ENCODE assay signal across 26 cellular contexts in genomic region chr17:31147507-31148202, GRCh38. TPM values are rescaled to one million over a fixed set of nuclear protein-coding genes. Genes with fewer than 3 reads are reported as not detected.
DNase-seq lines count a peak whose midpoint lies in the region; ATAC-seq, FAIRE-seq and TF ChIP-seq lines count a peak whose summit lies in the region.
"Had no signal": no experiment of that assay in that cellular context is flagged by ENCODE, and none has a peak within 500 bp of the region (broad histone marks: within the 10 kb centered on the region; RNA-seq: fewer than 3 reads in every experiment).

No MANE protein-coding gene starts in this region.

- H3K27me3 ChIP-seq in HUES64 (ENCODE audit: insufficient read depth, low read length) (no peaks in the 10 kb centered on the region), hepatocyte (no peaks in the 10 kb centered on the region)
- H3K27me3 ChIP-seq: colonic mucosa, neutrophil, testis had no signal

- CTCF ChIA-PET in A549 (lab: Yijun Ruan, JAX): interaction anchor here (1.9 to 2.5 kb wide), 2 partner anchors 8 to 68 kb away, joined by 5 read pairs; no protein-coding TSS in a partner anchor

- no peak for TF ChIP-seq EP300 in A549 (IDR thresholded peaks at IDR 0.05)

- no peak for TF ChIP-seq RAD21 in A549 (conservative IDR thresholded peaks at IDR 0.05 in 1 of 2, IDR thresholded peaks at IDR 0.05 in 1 of 2)

- no peak overlapping the region for H2AFZ ChIP-seq in hepatocyte

- H3K79me2 ChIP-seq in hepatocyte: peaks cover 64% of the 10 kb centered on the region

- 0 out of 3 replicates have a peak, but pooled peaks cover 3% of the 10 kb centered on the region for H3K4me1 ChIP-seq in A549
- peaks cover 22% of the 10 kb centered on the region for H3K4me1 ChIP-seq in HUES64 (ENCODE audit: insufficient read depth, low read length)
- H3K4me1 ChIP-seq in hepatocyte (ENCODE audit: insufficient read depth): no peaks in the 10 kb centered on the region
- H3K4me1 ChIP-seq: colonic mucosa had no signal

- POLR2A ChIA-PET in A549 (lab: Yijun Ruan, JAX): interaction anchor here (0.9 kb wide), 1 partner anchor 53 kb away, joined by 4 read pairs; the partner anchor contains the start of gene NF1

- peaks cover 8% of the 10 kb centered on the region; the same call in 2 of the 3 replicates for H3K9me3 ChIP-seq in A549
- peaks cover 4% of the 10 kb centered on the region; the same call in 1 of the 2 replicates for H3K9me3 ChIP-seq in HUES64 (ENCODE audit: insufficient read depth, low read depth, low read length)
- no peaks in the 10 kb centered on the region for H3K9me3 ChIP-seq in hepatocyte (ENCODE audit: low read depth)
- H3K9me3 ChIP-seq: colonic mucosa, mucosa of descending colon, neutrophil, testis had no signal

- peak; percentile 7 for FAIRE-seq in A549 (lab: Jason Lieb, UNC)

- no peaks in the 10 kb centered on the region for H3K9me2 ChIP-seq in hepatocyte (replicated peaks; ENCODE audit: insufficient read depth)

- no peaks in the 10 kb centered on the region for H3K36me3 ChIP-seq in HUES64 (ENCODE audit: insufficient read depth, low read length)
- no peaks in the 10 kb centered on the region for H3K36me3 ChIP-seq in hepatocyte (replicated peaks; ENCODE audit: insufficient read depth, low read depth)
- H3K36me3 ChIP-seq: colonic mucosa had no signal

- TF ChIP-seq POLR2A in A549 (IDR thresholded peaks at IDR 0.05; ENCODE audit: low read length): no peak

- H3K9ac ChIP-seq in HUES64 (ENCODE audit: low read depth, low read length): peak overlapping the region; percentile 28; the same call in 1 of the 2 replicates

- H3K27ac ChIP-seq in A549: no peak overlapping the region
- H3K27ac ChIP-seq in HUES64 (ENCODE audit: low read depth, low read length): peak overlapping the region; percentile 43; the same call in 1 of the 2 replicates
- H3K27ac ChIP-seq in hepatocyte: peak overlapping the region; percentile 5
- H3K27ac ChIP-seq: colonic mucosa, neutrophil, testis had no signal

- ATAC-seq in A549 (peak in 1 of 2 experiments; percentile 45; a peak in 3 of 6 replicates), HG03520 (IDR thresholded peaks at IDR 0.05; ENCODE audit: unreplicated experiment) (no peak)
- ATAC-seq: mucosa of descending colon, T-cell had no signal

- WGBS in A549 (ENCODE audit: missing lambda C conversion rate): 70% methylated on average over 3 of the region's 3 CpGs
- WGBS in HUES64: 73% methylated on average over 3 of the region's 3 CpGs
- WGBS in hepatocyte (ENCODE audit: low lambda C conversion rate, missing lambda C conversion rate): 21% methylated on average over 3 of the region's 3 CpGs

- TF ChIP-seq CTCF in A549 (IDR thresholded peaks at IDR 0.05) (no peak), hepatocyte (IDR thresholded peaks at IDR 0.05; ENCODE audit: poor library complexity) (no peak)

- H3K4me3 ChIP-seq in A549 (no peak overlapping the region), HUES64 (ENCODE audit: low read length) (no peak overlapping the region), hepatocyte (no peak overlapping the region)
- H3K4me3 ChIP-seq: colonic mucosa, mucosa of descending colon, testis had no signal

- no peak for DNase-seq in A549 (ENCODE audit: low read depth in 1 of 2, low spot score in 1 of 2)
- peak; percentile 33 for DNase-seq in amniotic epithelial cell (ENCODE audit: low read depth)
- DNase-seq in hepatocyte (ENCODE audit: low spot score): peak; percentile 6
- no peak for DNase-seq in stimulated activated CD4-positive, alpha-beta T cell treated with anti-CD3 and anti-CD28 coated beads, Interleukin-4, amount 100 ng/mL, for 4 hours
- no peak for DNase-seq in HuH-7.5 (ENCODE audit: low spot score)
- no peak for DNase-seq in superior temporal gyrus (ENCODE audit: extremely low spot score)
- DNase-seq: ACHN; activated CD4-positive, alpha-beta T cell treated with anti-CD3 and anti-CD28 coated beads, Interleukin-2, amount 50 U/mL, for 1 hour; activated naive CD4-positive, alpha-beta T cell; activated T-cell treated with anti-CD3 and anti-CD28 coated beads for 4 hours; anterior cingulate cortex; colonic mucosa; DMS53; HCEC 1CT; mucosa of descending colon; NCI-H1105; NCI-H2081 treated with DMSO at 0.1 percent for 48 hours; NCI-H510A treated with DMSO at 0.1 percent for 48 hours; retina; SHP77; stimulated activated CD4-positive, alpha-beta T cell treated with anti-CD3 and anti-CD28 coated beads, Interleukin-12 subunit alpha, Interleukin-12 subunit beta, amount 100 ng/mL, for 4 hours; T-cell; testis had no signal

- H3K4me2 ChIP-seq in A549: no peak overlapping the region
- peak overlapping the region; percentile 16 for H3K4me2 ChIP-seq in hepatocyte

- H4K20me1 ChIP-seq in hepatocyte (ENCODE audit: insufficient read depth, poor library complexity, severe bottlenecking): no peaks in the 10 kb centered on the region

TF ChIP-seq in A549, 52 proteins besides CTCF, POLR2A, EP300 and RAD21 (continues in another document):
- TF ChIP-seq PBX3 (IDR thresholded peaks at IDR 0.05): no peak
- TF ChIP-seq ZFP36 (IDR thresholded peaks at IDR 0.05; ENCODE audit: borderline replicate concordance, partially characterized antibody): no peak
- no peak for TF ChIP-seq MAFK (IDR thresholded peaks at IDR 0.05; ENCODE audit: partially characterized antibody)
- no peak for TF ChIP-seq CHD2 (IDR thresholded peaks at IDR 0.05; ENCODE audit: low read length, partially characterized antibody)
- no peak for TF ChIP-seq CEBPB (IDR thresholded peaks at IDR 0.05)
- TF ChIP-seq REST (IDR thresholded peaks at IDR 0.05): no peak
- no peak for TF ChIP-seq HOXB13 (CRISPR knock-in tag; IDR thresholded peaks at IDR 0.05; ENCODE audit: low read depth)
- TF ChIP-seq HEYL (CRISPR knock-in tag; IDR thresholded peaks at IDR 0.05): no peak
- no peak for TF ChIP-seq KDM1A (IDR thresholded peaks at IDR 0.05; ENCODE audit: low read depth)
- TF ChIP-seq HES2 (IDR thresholded peaks at IDR 0.05): no peak
- TF ChIP-seq RARB (CRISPR knock-in tag; IDR thresholded peaks at IDR 0.05): no peak
- TF ChIP-seq E2F6 (IDR thresholded peaks at IDR 0.05; ENCODE audit: borderline replicate concordance, low read depth): no peak
- TF ChIP-seq SREBF2 (IDR thresholded peaks at IDR 0.05): no peak
- no peak for TF ChIP-seq JUN (IDR thresholded peaks at IDR 0.05)
- no peak for TF ChIP-seq ZSCAN20 (CRISPR knock-in tag; IDR thresholded peaks at IDR 0.05)
- TF ChIP-seq FOSL2 (IDR thresholded peaks at IDR 0.05): no peak
- TF ChIP-seq FOSL2 (CRISPR knock-in tag; IDR thresholded peaks at IDR 0.05): no peak

RNA-seq across cellular contexts. Expression of gene NF1, which starts 52.9 kb away (rescaled TPM):
- polyA plus RNA-seq in A549 (2011; rRNA removed) (73.2 and 82.5 TPM in 2 replicates), A549 (2017; fragmentation: RNase III; extraction: RNeasy Plus Mini Kit Qiagen cat#74134 plus additional on column Dnase treatment) (15.9 to 17.6 TPM (median 16.6 TPM) in 3 replicates), hepatocyte (8.4 and 11.4 TPM in 2 replicates)
- 16.5 and 17.0 TPM in 2 replicates for polyA plus RNA-seq in A549 (2012; cell fraction: cytosol; rRNA removed)
- polyA plus RNA-seq in A549 (2012; cell fraction: nucleus; rRNA removed): 16.4 and 20.9 TPM in 2 replicates
- 144 and 186 TPM in 2 replicates for polyA minus RNA-seq in A549 (2011; rRNA and poly(A)+ RNA removed)
- 15.9 TPM for polyA plus RNA-seq in HUES64 (2013, experiment 1 of 2)
- polyA plus RNA-seq in HUES64 (2013, experiment 2 of 2): 15.5 TPM
- 37.4 and 45.9 TPM in 2 replicates for total RNA-seq in hepatocyte

Comparison
In these comparisons a context has a peak if more than half of its experiments do, and no peak if none do; other contexts are left out.
1. DNase-seq: peak in amniotic epithelial cell (single experiment) and hepatocyte (single experiment); none in A549 (0 of 2), stimulated activated CD4-positive, alpha-beta T cell treated with anti-CD3 and anti-CD28 coated beads, Interleukin-4, amount 100 ng/mL, for 4 hours (0 of 2), HuH-7.5 (single experiment) and superior temporal gyrus (single experiment).
2. H3K27ac ChIP-seq: peak in HUES64 (single experiment) and hepatocyte (single experiment); none in A549 (0 of 2).